Comparison of ENCODE assay signal across 13 cellular contexts in the genomic region with DNA sequence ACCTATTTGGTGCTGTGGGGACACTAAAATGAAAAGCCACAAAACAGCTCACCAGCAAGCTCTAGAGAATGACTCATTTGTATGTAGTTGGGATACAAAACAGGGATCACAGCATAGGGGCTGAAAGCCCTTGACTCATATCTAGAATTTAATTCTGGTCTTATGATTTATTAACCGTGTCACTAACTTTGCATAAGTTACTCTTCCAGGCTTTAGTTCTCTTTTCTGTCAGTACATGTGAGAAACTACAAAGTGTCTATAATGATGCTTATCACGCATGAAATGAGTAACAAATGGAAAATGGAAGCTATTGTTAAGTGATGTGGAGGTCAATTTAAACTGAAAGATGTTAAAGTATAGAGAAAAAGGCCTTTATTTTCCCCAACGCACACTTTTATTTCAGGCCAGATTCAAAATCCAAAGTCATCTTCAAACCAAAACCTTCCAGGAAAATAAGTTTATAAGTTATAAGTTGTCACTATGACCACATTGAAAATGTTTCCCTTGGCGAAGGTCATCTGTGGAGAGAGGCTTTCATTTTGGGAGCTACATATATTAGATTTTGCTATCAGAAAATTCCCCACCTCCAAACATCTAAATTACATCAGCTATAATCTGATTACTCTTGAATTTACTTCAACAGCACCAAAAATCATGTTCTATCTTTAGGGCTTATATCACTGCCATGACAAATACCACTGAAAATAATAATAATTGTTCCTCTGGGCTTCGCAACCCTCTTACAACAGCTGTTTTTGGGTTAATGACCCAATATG.
A peak's percentile ranks its signal among the peaks of the same experiment; 100 is the strongest.
DNase-seq lines count a peak whose midpoint lies in the region; ATAC-seq and TF ChIP-seq lines count a peak whose summit lies in the region.
"Had no signal": no experiment of that assay in that cellular context is flagged by ENCODE, and none has a peak within 500 bp of the region (broad histone marks: within the 10 kb centered on the region; RNA-seq: fewer than 3 reads in every experiment).

No MANE protein-coding gene starts in this region.

- no peaks in the 10 kb centered on the region for H3K4me1 Mint-ChIP-seq in natural killer cell
- peaks cover 6% of the 10 kb centered on the region for H3K4me1 Mint-ChIP-seq in CD14-positive monocyte

- H3K4me1 ChIP-seq in left lung = no peaks in the 10 kb centered on the region

- H3K4me3 Mint-ChIP-seq in natural killer cell = no peak overlapping the region
- no peak overlapping the region for H3K4me3 Mint-ChIP-seq in CD14-positive monocyte

- peak; percentile 68 for ATAC-seq in GM19328 (IDR thresholded peaks at IDR 0.05; ENCODE audit: unreplicated experiment)
- ATAC-seq in HG02943 (IDR thresholded peaks at IDR 0.05; ENCODE audit: low read depth, unreplicated experiment) = peak; percentile 86
- ATAC-seq in natural killer cell = no peak
- ATAC-seq in left lung = no peak

- no peaks in the 10 kb centered on the region for H3K36me3 Mint-ChIP-seq in natural killer cell
- no peaks in the 10 kb centered on the region for H3K36me3 Mint-ChIP-seq in CD14-positive monocyte

- intact Hi-C loops in natural killer cell (cut with micrococcal nuclease) (no loop called here), CD14-positive monocyte (cut with micrococcal nuclease) (no loop called here), left lung (cut with DNase I) (no loop called here)

- peaks cover 7 to 20% of the 10 kb centered on the region in 2 donors for H3K9me3 Mint-ChIP-seq in natural killer cell
- peaks cover 0 to 13% (median 10%) of the 10 kb centered on the region in 7 donors for H3K9me3 Mint-ChIP-seq in CD14-positive monocyte

- DNase-seq in A172 (ENCODE audit: low spot score) = peak; percentile 79
- peak; percentile 45 for DNase-seq in NOMO-1 treated with DMSO at 0.1 percent for 48 hours (lab: John Stamatoyannopoulos, UW; ENCODE audit: unreplicated experiment)
- no peak for DNase-seq in natural killer cell
- DNase-seq in CD14-positive monocyte (ENCODE audit: low spot score) = no peak
- DNase-seq in left lung = no peak
- no peak for DNase-seq in activated CD4-positive, alpha-beta T cell treated with anti-CD3 and anti-CD28 coated beads, Interleukin-2, amount 50 U/mL, for 48 hours
- DNase-seq: activated CD4-positive, alpha-beta T cell treated with anti-CD3 and anti-CD28 coated beads for 48 hours; caudate nucleus; hypothalamus; NCI-H2171 treated with DMSO at 0.1 percent for 48 hours; nucleus accumbens had no signal

- H3K27ac Mint-ChIP-seq in natural killer cell = no peak overlapping the region
- H3K27ac Mint-ChIP-seq in CD14-positive monocyte = no peak overlapping the region

- no peaks in the 10 kb centered on the region for H3K27me3 ChIP-seq in left lung

- no peak overlapping the region for H3K27ac ChIP-seq in left lung

- H3K27me3 Mint-ChIP-seq in natural killer cell (ENCODE audit: low read depth in 2 of 2) (no peaks in the 10 kb centered on the region), CD14-positive monocyte (ENCODE audit: low read depth in 3 of 3) (no peaks in the 10 kb centered on the region)

- no peaks in the 10 kb centered on the region for H3K36me3 ChIP-seq in left lung

- no peak for TF ChIP-seq CTCF in natural killer cell (IDR thresholded peaks at IDR 0.05)
- no peak for TF ChIP-seq CTCF in CD14-positive monocyte (IDR thresholded peaks at IDR 0.05)
- TF ChIP-seq CTCF in left lung (IDR thresholded peaks at IDR 0.05) = no peak

- no peaks in the 10 kb centered on the region for H3K9me3 ChIP-seq in left lung

- H3K4me3 ChIP-seq in left lung = no peak overlapping the region

Comparison
In these comparisons a context has a peak if more than half of its experiments do, and no peak if none do; other contexts are left out.
1. DNase-seq: peak in A172 (single experiment) and NOMO-1 treated with DMSO at 0.1 percent for 48 hours (single experiment); none in natural killer cell (single experiment), CD14-positive monocyte (single experiment), left lung (0 of 2) and activated CD4-positive, alpha-beta T cell treated with anti-CD3 and anti-CD28 coated beads, Interleukin-2, amount 50 U/mL, for 48 hours (0 of 2).
2. ATAC-seq: peak in GM19328 (single experiment) and HG02943 (single experiment); none in natural killer cell (0 of 3) and left lung (single experiment).